Comparison of ENCODE assay signal across 9 cellular contexts in the genomic region with DNA sequence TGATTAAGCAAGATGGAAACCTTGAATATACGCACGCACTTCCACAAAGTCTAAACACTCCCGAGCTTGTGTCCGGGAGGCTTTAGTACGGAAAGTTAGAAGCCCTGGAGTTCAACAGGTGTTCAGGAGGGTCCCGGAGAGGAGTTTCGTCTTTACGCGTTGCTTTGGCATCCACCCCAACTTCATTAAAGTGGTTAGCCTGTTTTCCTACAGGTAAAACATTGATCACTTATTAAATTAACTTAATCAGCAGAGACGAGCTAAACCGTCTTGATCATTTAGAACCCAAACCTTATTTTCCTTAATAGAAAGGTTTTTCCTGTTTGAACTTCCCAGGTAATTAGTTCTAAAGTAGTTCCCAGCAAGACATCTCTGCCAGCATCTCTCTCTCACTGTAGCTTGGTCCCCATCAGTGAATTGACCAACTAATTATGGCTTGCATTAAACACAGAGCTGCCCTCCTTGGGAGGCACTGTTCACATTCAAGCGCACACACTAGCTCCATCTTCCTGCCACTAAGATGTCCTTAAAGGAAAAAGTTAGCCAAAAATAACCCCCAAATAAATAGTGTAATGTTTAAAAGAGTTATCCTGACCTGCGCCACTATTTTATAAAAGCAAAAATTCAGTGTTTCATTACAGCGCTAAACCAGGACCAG. TPM values are rescaled to one million over a fixed set of nuclear protein-coding genes. Genes with fewer than 3 reads are reported as not detected.
DNase-seq lines count a peak whose midpoint lies in the region; ATAC-seq and TF ChIP-seq lines count a peak whose summit lies in the region.
"Had no signal": no experiment of that assay in that cellular context is flagged by ENCODE, and none has a peak within 500 bp of the region (broad histone marks: within the 10 kb centered on the region; RNA-seq: fewer than 3 reads in every experiment).

No MANE protein-coding gene starts in this region.

- H3K9ac ChIP-seq in trophoblast cell (ENCODE audit: low read length): no peak overlapping the region

- H3K27me3 Mint-ChIP-seq in CD4-positive, CD25-positive, alpha-beta regulatory T cell: peaks cover 72% of the 10 kb centered on the region
- H3K27me3 Mint-ChIP-seq in endothelial cell (ENCODE audit: unreplicated experiment): peaks cover 7% of the 10 kb centered on the region
- H3K27me3 Mint-ChIP-seq in nephron (ENCODE audit: low read depth): peaks cover 72% of the 10 kb centered on the region

- TF ChIP-seq CTCF in Peyer's patch (IDR thresholded peaks at IDR 0.05): no peak
- no peak for TF ChIP-seq CTCF in endothelial cell (IDR thresholded peaks at IDR 0.05; ENCODE audit: unreplicated experiment)
- no peak for TF ChIP-seq CTCF in nephron (IDR thresholded peaks at IDR 0.05; ENCODE audit: unreplicated experiment in 3 of 3)

- no peak overlapping the region for H2BK12ac ChIP-seq in trophoblast cell (ENCODE audit: low read length)

- no peaks in the 10 kb centered on the region for H3K36me3 Mint-ChIP-seq in CD4-positive, CD25-positive, alpha-beta regulatory T cell
- H3K36me3 Mint-ChIP-seq in endothelial cell (ENCODE audit: low read depth, unreplicated experiment) (peaks cover 29% of the 10 kb centered on the region), nephron (ENCODE audit: low read depth) (no peaks in the 10 kb centered on the region)

- H4K91ac ChIP-seq in trophoblast cell (ENCODE audit: low read depth, low read length): no peak overlapping the region

- no peak overlapping the region for H4K12ac ChIP-seq in trophoblast cell (ENCODE audit: low read depth, low read length)

- no peak overlapping the region for H3K27ac ChIP-seq in CD4-positive, CD25-positive, alpha-beta regulatory T cell (ENCODE audit: insufficient read depth, low read length, poor library complexity, severe bottlenecking)
- peak overlapping the region; percentile 17 to 88 (median 81) for H3K27ac ChIP-seq in Peyer's patch
- H3K27ac ChIP-seq in trophoblast cell (ENCODE audit: low read depth, low read length): no peak overlapping the region

- no peak overlapping the region for H3K18ac ChIP-seq in trophoblast cell (ENCODE audit: low read length)

- H3K9me3 Mint-ChIP-seq in CD4-positive, CD25-positive, alpha-beta regulatory T cell: no peaks in the 10 kb centered on the region
- H3K9me3 Mint-ChIP-seq in endothelial cell (ENCODE audit: unreplicated experiment) (no peaks in the 10 kb centered on the region), nephron (no peaks in the 10 kb centered on the region)

- H3K79me2 ChIP-seq in trophoblast cell (ENCODE audit: control insufficient read depth, insufficient read depth, low read length, poor library complexity): peaks cover 2% of the 10 kb centered on the region

- H3K79me1 ChIP-seq in trophoblast cell (ENCODE audit: low read length): peaks cover 2% of the 10 kb centered on the region

- peaks cover 9% of the 10 kb centered on the region for H3K4me1 ChIP-seq in CD4-positive, CD25-positive, alpha-beta regulatory T cell (ENCODE audit: control insufficient read depth, insufficient read depth, low read length, poor library complexity, severe bottlenecking)
- peaks cover 0 to 27% (median 3%) of the 10 kb centered on the region in 4 donors for H3K4me1 ChIP-seq in Peyer's patch
- H3K4me1 ChIP-seq in trophoblast cell (ENCODE audit: control insufficient read depth in 1 of 2, insufficient read depth in 2 of 2, low read length in 2 of 2): peaks cover 11 to 13% of the 10 kb centered on the region in 2 experiments

- no peak overlapping the region for H2AFZ ChIP-seq in trophoblast cell (ENCODE audit: insufficient read depth, low read length, poor library complexity)

- H3K4me3 Mint-ChIP-seq in CD4-positive, CD25-positive, alpha-beta regulatory T cell: peak overlapping the region in 3 of 4 donors; percentile 35 to 69 (median 66)
- H3K4me3 Mint-ChIP-seq in endothelial cell (ENCODE audit: unreplicated experiment) (peak overlapping the region; percentile 93), nephron (peak overlapping the region; percentile 80 to 86 (median 84))

- no peak overlapping the region for H2AK5ac ChIP-seq in trophoblast cell (ENCODE audit: low read length)

- H3K27me3 ChIP-seq in CD4-positive, CD25-positive, alpha-beta regulatory T cell (ENCODE audit: control insufficient read depth, insufficient read depth, low read length): peaks cover 28% of the 10 kb centered on the region
- H3K27me3 ChIP-seq in Peyer's patch: no peaks in the 10 kb centered on the region
- peaks cover 21% of the 10 kb centered on the region for H3K27me3 ChIP-seq in trophoblast cell (ENCODE audit: insufficient read depth, low read length)

- WGBS in trophoblast cell (ENCODE audit: extremely low coverage, insufficient coverage, insufficient read length): no CpG with 5 or more reads among the region's 14 CpGs

- H4K8ac ChIP-seq in trophoblast cell (ENCODE audit: low read depth, low read length): no peak overlapping the region

- no peak overlapping the region for H3K23ac ChIP-seq in trophoblast cell (ENCODE audit: low read length)

- H3K4me1 Mint-ChIP-seq in CD4-positive, CD25-positive, alpha-beta regulatory T cell: peaks cover 0 to 14% (median 4%) of the 10 kb centered on the region in 4 donors
- peaks cover 36% of the 10 kb centered on the region for H3K4me1 Mint-ChIP-seq in endothelial cell (ENCODE audit: unreplicated experiment)
- H3K4me1 Mint-ChIP-seq in nephron: peaks cover 26% of the 10 kb centered on the region

- H2BK120ac ChIP-seq in trophoblast cell (ENCODE audit: insufficient read depth, low read length, poor library complexity): no peak overlapping the region

- ATAC-seq in CD4-positive, CD25-positive, alpha-beta regulatory T cell (ENCODE audit: low read depth in 2 of 2): no peak
- no peak for ATAC-seq in GM19452 (IDR thresholded peaks at IDR 0.05; ENCODE audit: unreplicated experiment)

- H3K14ac ChIP-seq in trophoblast cell (ENCODE audit: low read length): no peak overlapping the region

- H3K9me3 ChIP-seq in CD4-positive, CD25-positive, alpha-beta regulatory T cell (ENCODE audit: control insufficient read depth in 2 of 2, low read length in 2 of 2): no peaks in the 10 kb centered on the region
- H3K9me3 ChIP-seq in Peyer's patch (no peaks in the 10 kb centered on the region), trophoblast cell (ENCODE audit: insufficient read depth, low read depth, low read length) (peaks cover 1% of the 10 kb centered on the region)

- no peak for DNase-seq in CD4-positive, CD25-positive, alpha-beta regulatory T cell
- DNase-seq in Peyer's patch (no peak), endothelial cell (ENCODE audit: low spot score) (no peak), NCI-H2029 (lab: John Stamatoyannopoulos, UW) (no peak), GM19238 (ENCODE audit: insufficient read length, low spot score) (no peak), trophoblast cell (no peak)
- DNase-seq: NCI-H226 had no signal

- TF ChIP-seq POLR2A in Peyer's patch (IDR thresholded peaks at IDR 0.05): no peak

- no peak overlapping the region for H3K4me2 ChIP-seq in trophoblast cell (ENCODE audit: low read length)

- H3K4me3 ChIP-seq in CD4-positive, CD25-positive, alpha-beta regulatory T cell (ENCODE audit: low read depth, low read length): no peak overlapping the region
- H3K4me3 ChIP-seq in Peyer's patch: peak overlapping the region; percentile 44 to 84 (median 60)
- H3K4me3 ChIP-seq in trophoblast cell (ENCODE audit: low read depth, low read length): no peak overlapping the region

- H3K4ac ChIP-seq in trophoblast cell (ENCODE audit: low read depth, low read length): no peak overlapping the region

- H2BK5ac ChIP-seq in trophoblast cell (ENCODE audit: low read depth, low read length, poor library complexity): no peak overlapping the region

- H3K36me3 ChIP-seq in CD4-positive, CD25-positive, alpha-beta regulatory T cell (ENCODE audit: control insufficient read depth, insufficient read depth, low read length): no peaks in the 10 kb centered on the region
- H3K36me3 ChIP-seq in Peyer's patch (no peaks in the 10 kb centered on the region), trophoblast cell (ENCODE audit: control insufficient read depth in 1 of 2, insufficient read depth in 2 of 2, low read length in 2 of 2) (no peaks in the 10 kb centered on the region)

- peak overlapping the region in 1 of 3 donors; percentile 35 for H3K27ac Mint-ChIP-seq in CD4-positive, CD25-positive, alpha-beta regulatory T cell
- H3K27ac Mint-ChIP-seq in endothelial cell (ENCODE audit: unreplicated experiment): peak overlapping the region; percentile 7
- H3K27ac Mint-ChIP-seq in nephron: peak overlapping the region in 2 of 3 experiments; percentile 55 to 72

RNA-seq across cellular contexts. Expression of a gene that starts 1.4 kb away (rescaled TPM):
- 0.54 TPM for total RNA-seq in CD4-positive, CD25-positive, alpha-beta regulatory T cell
- under 1 TPM in 3 of 4 donors, not detected in 1; 0.22 to 0.72 (median 0.53) TPM for polyA plus RNA-seq in CD4-positive, CD25-positive, alpha-beta regulatory T cell
- 10 to 100 TPM; 29.7 to 99.5 (median 95.5) TPM for total RNA-seq in Peyer's patch
- total RNA-seq in endothelial cell (ENCODE audit: unreplicated experiment): 70.1 TPM
- polyA plus RNA-seq in trophoblast cell (2013): 4.8 and 5.4 TPM in 2 replicates

Comparison
In these comparisons a context has a peak if more than half of its experiments do, and no peak if none do; other contexts are left out.
1. H3K27ac ChIP-seq: peak in Peyer's patch (4 of 4); none in CD4-positive, CD25-positive, alpha-beta regulatory T cell (single experiment) and trophoblast cell (single experiment).
2. H3K4me3 ChIP-seq: peak in Peyer's patch (4 of 4); none in CD4-positive, CD25-positive, alpha-beta regulatory T cell (single experiment) and trophoblast cell (single experiment).
3. RNA of a gene that starts 1.4 kb away (total RNA-seq): 29.7 to 99.5 TPM in Peyer's patch and 70.1 TPM in endothelial cell (single experiment); 0.54 TPM in CD4-positive, CD25-positive, alpha-beta regulatory T cell (single experiment); every median in the first group is over 10 times any median in the second.
4. Peak in every context shown above with its lines, with median percentiles within 50 percentile points of each other: H3K4me3 Mint-ChIP-seq.